In the genomic region with DNA sequence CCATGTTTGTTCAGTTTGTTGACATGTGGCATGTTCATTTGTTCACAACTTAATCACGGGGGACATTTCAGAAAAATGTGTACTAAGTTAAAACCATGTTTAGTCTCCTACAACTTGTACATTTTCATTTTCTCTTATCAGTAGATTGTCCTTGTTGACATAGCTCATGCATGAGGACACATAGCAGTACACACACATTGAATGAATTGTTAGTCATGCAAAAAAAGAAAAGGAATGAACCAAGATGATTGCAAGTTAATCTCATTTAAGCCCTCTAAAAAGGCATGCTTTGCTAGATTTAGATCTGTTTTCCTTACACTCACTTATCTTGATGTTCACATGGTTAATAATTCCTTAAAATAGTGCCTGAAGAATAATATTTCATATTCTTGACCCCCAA, we compare ENCODE assay signal across 35 cellular contexts.
"Had no signal": no experiment of that assay in that cellular context is flagged by ENCODE, and none has a peak within 500 bp of the region (broad histone marks: within the 10 kb centered on the region; RNA-seq: fewer than 3 reads in every experiment).

No MANE protein-coding gene starts in this region.

- H3K9me3 ChIP-seq: breast epithelium, colonic mucosa, esophagus squamous epithelium, gastroesophageal sphincter, heart right ventricle had no signal

- H3K4me3 Mint-ChIP-seq: activated CD4-positive, alpha-beta memory T cell treated with anti-CD3 and anti-CD28 coated beads, Interleukin-2, amount 10 ng/mL, durations not matched to agents 7 days and 5 days; activated CD4-positive, alpha-beta T cell treated with anti-CD3 and anti-CD28 coated beads, Interleukin-2, amount 10 ng/mL, durations not matched to agents 7 days and 5 days; activated naive CD8-positive, alpha-beta T cell treated with anti-CD3 and anti-CD28 coated beads, Interleukin-2, amount 10 ng/mL, durations not matched to agents 7 days and 5 days; activated T-cell treated with anti-CD3 and anti-CD28 coated beads, Interleukin-2, amount 50 U/mL, for 4 hours; activated T-helper 17 cell treated with anti-CD3 and anti-CD28 coated beads, Interleukin-2, amount 50 U/mL, for 72 hours; brain; T-helper 17 cell; T-helper 2 cell treated with Interferon-gamma antibody and Interleukin-4, amounts not matched to agents 5 μg/mL and 100 μg/mL, for 36 hours had no signal

- H3K4me3 ChIP-seq: breast epithelium, cardiac muscle cell, colonic mucosa, esophagus squamous epithelium, gastroesophageal sphincter, heart right ventricle, hepatocyte had no signal

- H2AFZ ChIP-seq: hepatocyte had no signal

- H3K9me3 Mint-ChIP-seq: activated CD4-positive, alpha-beta memory T cell treated with anti-CD3 and anti-CD28 coated beads, Interleukin-2, amount 10 ng/mL, durations not matched to agents 7 days and 5 days; activated CD4-positive, alpha-beta T cell treated with anti-CD3 and anti-CD28 coated beads, Interleukin-2, amount 10 ng/mL, durations not matched to agents 7 days and 5 days; activated naive CD4-positive, alpha-beta T cell treated with anti-CD3 and anti-CD28 coated beads, Interleukin-2, amount 50 U/mL, for 72 hours; activated naive CD8-positive, alpha-beta T cell treated with anti-CD3 and anti-CD28 coated beads, Interleukin-2, amount 10 ng/mL, durations not matched to agents 7 days and 5 days; activated T-cell treated with anti-CD3 and anti-CD28 coated beads, Interleukin-2, amount 50 U/mL, for 4 hours; activated T-helper 17 cell treated with anti-CD3 and anti-CD28 coated beads, Interleukin-2, amount 50 U/mL, for 72 hours; brain; T-helper 2 cell treated with Interferon-gamma antibody and Interleukin-4, amounts not matched to agents 5 μg/mL and 100 μg/mL, for 36 hours had no signal

- H3K79me2 ChIP-seq: hepatocyte had no signal

- H3K4me1 ChIP-seq: breast epithelium, colonic mucosa, esophagus squamous epithelium, gastroesophageal sphincter, heart right ventricle had no signal

- H3K4me2 ChIP-seq: hepatocyte had no signal

- H3K27me3 Mint-ChIP-seq: activated CD4-positive, alpha-beta memory T cell treated with anti-CD3 and anti-CD28 coated beads, Interleukin-2, amount 10 ng/mL, durations not matched to agents 7 days and 5 days; activated CD4-positive, alpha-beta T cell treated with anti-CD3 and anti-CD28 coated beads, Interleukin-2, amount 10 ng/mL, durations not matched to agents 7 days and 5 days; activated naive CD8-positive, alpha-beta T cell treated with anti-CD3 and anti-CD28 coated beads, Interleukin-2, amount 10 ng/mL, durations not matched to agents 7 days and 5 days; activated T-helper 17 cell treated with anti-CD3 and anti-CD28 coated beads, Interleukin-2, amount 50 U/mL, for 72 hours; brain; T-helper 17 cell had no signal

- H3K36me3 ChIP-seq: breast epithelium, cardiac muscle cell, colonic mucosa had no signal

- DNase-seq: activated CD4-positive, alpha-beta memory T cell treated with anti-CD3 and anti-CD28 coated beads, Interleukin-2, amount 10 ng/mL, durations not matched to agents 7 days and 5 days; activated CD4-positive, alpha-beta T cell treated with anti-CD3 and anti-CD28 coated beads for 4 hours; activated CD4-positive, alpha-beta T cell treated with anti-CD3 and anti-CD28 coated beads, Interleukin-2, amount 10 ng/mL, durations not matched to agents 7 days and 5 days; activated CD4-positive, alpha-beta T cell treated with anti-CD3 and anti-CD28 coated beads, Interleukin-2, amount 50 U/mL, for 4 hours; activated CD4-positive, CD25-positive, alpha-beta regulatory T cell; activated CD4-positive, CD25-positive, alpha-beta regulatory T cell treated with anti-CD3 and anti-CD28 coated beads, Interleukin-2, amount 50 U/mL, for 72 hours; activated CD8-positive, alpha-beta memory T cell treated with anti-CD3 and anti-CD28 coated beads, Interleukin-2, amount 50 U/mL, for 48 hours; activated effector memory CD4-positive, alpha-beta T cell treated with Interleukin-2 at 50 U/mL for 16 hours; activated gamma-delta T cell treated with Interleukin-2 at 50 U/mL for 16 hours; activated naive CD4-positive, alpha-beta T cell treated with Interleukin-2 at 50 U/mL for 16 hours; activated naive CD8-positive, alpha-beta T cell treated with anti-CD3 and anti-CD28 coated beads, Interleukin-2, amount 10 ng/mL, durations not matched to agents 7 days and 5 days; activated T-cell treated with anti-CD3 and anti-CD28 coated beads, Interleukin-2, amount 50 U/mL, for 4 hours; amniotic stem cell; anterior cingulate cortex; central memory CD4-positive, alpha-beta T cell; cerebellar nuclear complex; colonic mucosa; effector CD8-positive, alpha-beta T cell; esophagus squamous epithelium; foreskin melanocyte; heart right ventricle; T-helper 1 cell; T-helper 17 cell; T1000 had no signal

- ATAC-seq: activated naive CD4-positive, alpha-beta T cell treated with anti-CD3 and anti-CD28 coated beads, Interleukin-2, amount 50 U/mL, for 72 hours; activated T-cell treated with anti-CD3 and anti-CD28 coated beads, Interleukin-2, amount 50 U/mL, for 4 hours; activated T-helper 17 cell treated with anti-CD3 and anti-CD28 coated beads, Interleukin-2, amount 50 U/mL, for 72 hours; gastroesophageal sphincter; heart right ventricle; T-helper 17 cell had no signal

- H3K27ac Mint-ChIP-seq: activated CD4-positive, alpha-beta memory T cell treated with anti-CD3 and anti-CD28 coated beads, Interleukin-2, amount 10 ng/mL, durations not matched to agents 7 days and 5 days; activated CD4-positive, alpha-beta T cell treated with anti-CD3 and anti-CD28 coated beads, Interleukin-2, amount 10 ng/mL, durations not matched to agents 7 days and 5 days; activated naive CD8-positive, alpha-beta T cell treated with anti-CD3 and anti-CD28 coated beads, Interleukin-2, amount 10 ng/mL, durations not matched to agents 7 days and 5 days; activated T-helper 17 cell treated with anti-CD3 and anti-CD28 coated beads, Interleukin-2, amount 50 U/mL, for 72 hours; brain; T-helper 17 cell; T-helper 2 cell treated with Interferon-gamma antibody and Interleukin-4, amounts not matched to agents 5 μg/mL and 100 μg/mL, for 36 hours had no signal

- FAIRE-seq: endometrium, endothelial cell of umbilical vein had no signal

- H3K27me3 ChIP-seq: breast epithelium, cardiac muscle cell, colonic mucosa, esophagus squamous epithelium, gastroesophageal sphincter, heart right ventricle, hepatocyte had no signal

- H3K36me3 Mint-ChIP-seq: activated naive CD4-positive, alpha-beta T cell treated with anti-CD3 and anti-CD28 coated beads, Interleukin-2, amount 50 U/mL, for 72 hours; brain had no signal

- H3K4me1 Mint-ChIP-seq: activated CD4-positive, alpha-beta memory T cell treated with anti-CD3 and anti-CD28 coated beads, Interleukin-2, amount 10 ng/mL, durations not matched to agents 7 days and 5 days; activated CD4-positive, alpha-beta T cell treated with anti-CD3 and anti-CD28 coated beads, Interleukin-2, amount 10 ng/mL, durations not matched to agents 7 days and 5 days; activated T-helper 17 cell treated with anti-CD3 and anti-CD28 coated beads, Interleukin-2, amount 50 U/mL, for 72 hours; T-helper 17 cell had no signal

- H3K27ac ChIP-seq: breast epithelium, cardiac muscle cell, colonic mucosa, epithelial cell of prostate, esophagus squamous epithelium, gastroesophageal sphincter, heart right ventricle, hepatocyte had no signal
